Comparison of ENCODE assay signal across 6 cellular contexts in the genomic region with DNA sequence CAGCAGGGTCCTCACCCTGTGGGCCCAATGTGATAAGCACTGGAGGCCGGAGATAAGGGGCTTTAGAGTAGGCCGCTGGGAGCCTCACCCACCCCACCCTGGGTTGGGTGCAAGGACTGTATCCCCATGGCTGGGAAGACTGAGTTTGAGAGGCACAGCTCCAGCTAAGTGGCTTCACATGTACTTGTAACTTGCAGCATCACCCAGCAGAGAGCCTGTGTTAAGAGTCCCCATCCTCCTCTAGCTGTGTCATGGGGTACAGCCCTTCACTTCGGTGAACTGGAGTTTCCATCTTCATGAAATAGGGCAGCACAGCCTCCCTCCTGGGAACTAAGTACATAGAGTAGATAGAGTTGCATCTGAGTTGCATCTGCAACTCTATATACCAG.
A peak's percentile ranks its signal among the peaks of the same experiment; 100 is the strongest.
DNase-seq lines count a peak whose midpoint lies in the region; ATAC-seq and TF ChIP-seq lines count a peak whose summit lies in the region.

No MANE protein-coding gene starts in this region.

- H3K27me3 ChIP-seq in MM.1S (replicated peaks; ENCODE audit: insufficient read depth, low read length), result no peaks in the 10 kb centered on the region

- H4K20me1 ChIP-seq in MM.1S (ENCODE audit: insufficient read depth, low read length), result no peaks in the 10 kb centered on the region

- ATAC-seq in HG02970 (IDR thresholded peaks at IDR 0.05; ENCODE audit: low FRiP score, unreplicated experiment), result no peak

- H3K79me2 ChIP-seq in MM.1S (ENCODE audit: low read length), result peaks cover 15% of the 10 kb centered on the region

- no peak overlapping the region for H3K9ac ChIP-seq in MM.1S (ENCODE audit: low read length)

- no peak overlapping the region for H3K27ac ChIP-seq in MM.1S (ENCODE audit: low read length)
- H3K27ac ChIP-seq in coronary artery, result no peak overlapping the region

- no peaks in the 10 kb centered on the region for H3K9me2 ChIP-seq in MM.1S (replicated peaks; ENCODE audit: insufficient read depth, low read length)

- H3K9me3 ChIP-seq in MM.1S (replicated peaks; ENCODE audit: insufficient read depth, low read length), result no peaks in the 10 kb centered on the region

- no peak overlapping the region for H2AFZ ChIP-seq in MM.1S (ENCODE audit: low read length)

- no peaks in the 10 kb centered on the region; the same call in 1 of the 2 replicates for H3K36me3 ChIP-seq in MM.1S (replicated peaks; ENCODE audit: insufficient read depth, low read length)

- DNase-seq in MM.1S (no peak), coronary artery (ENCODE audit: low spot score) (no peak), retinal pigment epithelial cell (ENCODE audit: low read depth) (no peak), NCI-H146 (lab: John Stamatoyannopoulos, UW) (no peak), C1 segment of cervical spinal cord (lab: John Stamatoyannopoulos, UW) (no peak)

- no peaks in the 10 kb centered on the region for H3F3A ChIP-seq in MM.1S (ENCODE audit: insufficient read depth, low read length)

- TF ChIP-seq CTCF in MM.1S (IDR thresholded peaks at IDR 0.05; ENCODE audit: low read length) (no peak), coronary artery (IDR thresholded peaks at IDR 0.05) (no peak), retinal pigment epithelial cell (conservative IDR thresholded peaks at IDR 0.05; ENCODE audit: low read depth, low read length) (no peak)

- H3K4me3 ChIP-seq in MM.1S (ENCODE audit: low read length), result peak overlapping the region; percentile 97
- H3K4me3 ChIP-seq in coronary artery, result peak overlapping the region; percentile 81
- peak overlapping the region; percentile 89 for H3K4me3 ChIP-seq in retinal pigment epithelial cell (ENCODE audit: low read length)

- H3K4me1 ChIP-seq in MM.1S (ENCODE audit: low read length), result peaks cover 14% of the 10 kb centered on the region

- H3K4me2 ChIP-seq in MM.1S (ENCODE audit: low read depth, low read length), result peak overlapping the region; percentile 98; the same call in 1 of the 2 replicates
